9 cellular contexts compared by ENCODE assay signal in the genomic region with DNA sequence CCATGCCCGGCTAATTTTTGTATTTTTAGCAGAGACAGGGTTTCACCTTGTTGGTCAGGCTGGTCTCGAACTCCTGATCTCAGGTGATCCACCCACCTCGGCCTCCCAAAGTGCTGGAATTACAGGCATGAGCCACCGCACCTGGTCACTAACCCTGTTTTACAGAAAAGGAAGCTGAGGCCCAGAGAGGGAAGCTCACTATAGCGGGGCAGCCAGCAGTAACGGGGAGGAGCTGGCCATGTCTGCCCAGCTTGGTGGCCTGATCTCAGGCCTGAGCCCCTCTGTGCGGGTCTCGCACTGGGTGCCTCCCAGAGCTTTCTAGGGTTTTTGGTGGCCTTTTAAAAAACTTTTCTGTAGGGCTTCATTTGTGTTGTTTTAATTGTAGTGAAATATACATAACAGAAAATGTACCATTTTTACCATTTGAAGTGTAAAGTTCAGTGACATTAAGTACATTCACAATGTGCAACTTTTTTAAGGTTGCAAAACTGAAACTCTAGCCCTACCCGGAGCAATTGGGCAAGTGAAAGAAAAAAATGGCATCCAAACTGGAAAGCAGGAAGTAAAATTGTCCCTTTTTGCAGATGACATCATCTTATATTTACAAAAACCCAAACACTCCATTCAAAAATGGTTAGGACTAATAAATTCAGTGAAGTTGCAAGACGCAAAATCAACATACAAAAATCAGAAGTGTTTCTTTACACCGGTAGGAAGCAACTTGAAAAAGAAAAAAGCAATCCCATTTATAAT. TPM values are rescaled to one million over a fixed set of nuclear protein-coding genes. Genes with fewer than 3 reads are reported as not detected.
DNase-seq lines count a peak whose midpoint lies in the region; ATAC-seq, FAIRE-seq and TF ChIP-seq lines count a peak whose summit lies in the region.
"Had no signal": no experiment of that assay in that cellular context is flagged by ENCODE, and none has a peak within 500 bp of the region (broad histone marks: within the 10 kb centered on the region; RNA-seq: fewer than 3 reads in every experiment).

No MANE protein-coding gene starts in this region.

- H3K4me1 ChIP-seq in mammary epithelial cell (ENCODE audit: insufficient read depth, low read length) = peaks cover 2% of the 10 kb centered on the region
- peaks cover 15% of the 10 kb centered on the region for H3K4me1 ChIP-seq in endothelial cell of umbilical vein (ENCODE audit: control insufficient read depth, extremely low read depth, insufficient read depth, low read length)
- peaks cover 9 to 27% (median 13%) of the 10 kb centered on the region in 4 donors for H3K4me1 ChIP-seq in upper lobe of left lung

- intact Hi-C loops in MCF 10A (cut with micrococcal nuclease) (loop anchor here (2.0 to 5.0 kb wide), 2 partner anchors 49 to 187 kb away; no protein-coding TSS in a partner anchor), mammary epithelial cell (cut with micrococcal nuclease) (loop anchor here (1.0 kb wide), 2 partner anchors 48 to 189 kb away; no protein-coding TSS in a partner anchor), endothelial cell of umbilical vein (cut with micrococcal nuclease) (loop anchor here (1.0 kb wide), 1 partner anchor 189 kb away; no protein-coding TSS in a partner anchor)

- no peak for TF ChIP-seq POLR2A in endothelial cell of umbilical vein (IDR thresholded peaks at IDR 0.05; ENCODE audit: low read depth, low read length)
- no peak for TF ChIP-seq POLR2A in upper lobe of left lung (IDR thresholded peaks at IDR 0.05)

- peak overlapping the region; percentile 55 for H3K4me3 Mint-ChIP-seq in MCF 10A (ENCODE audit: unreplicated experiment)

- H3K9me3 ChIP-seq in mammary epithelial cell (replicated peaks; ENCODE audit: insufficient read depth, low read length) = peaks cover 11% of the 10 kb centered on the region
- peaks cover 6% of the 10 kb centered on the region for H3K9me3 ChIP-seq in endothelial cell of umbilical vein (replicated peaks; ENCODE audit: control insufficient read depth, insufficient read depth, low read length)
- peaks cover 0 to 13% (median 7%) of the 10 kb centered on the region in 4 donors for H3K9me3 ChIP-seq in upper lobe of left lung

- CTCF ChIA-PET in MCF 10A (lab: Yijun Ruan, JAX) (interaction anchor here (0.6 to 2.2 kb wide), 16 partner anchors 9 to 1896 kb away, joined by 3 to 13 read pairs (median 4); no protein-coding TSS in a partner anchor), mammary epithelial cell (lab: Charles Lee; ENCODE audit: low non-redundant PET) (no interaction called here), endothelial cell of umbilical vein (lab: Charles Lee) (interaction anchor here (0.7 to 5.1 kb wide), 13 partner anchors 8 to 189 kb away, joined by 3 to 31 read pairs (median 4); no protein-coding TSS in a partner anchor)

- H3K27me3 Mint-ChIP-seq in MCF 10A (ENCODE audit: insufficient read depth, unreplicated experiment) = no peaks in the 10 kb centered on the region

- H4K20me1 ChIP-seq in mammary epithelial cell (ENCODE audit: insufficient read depth, low read length) = no peaks in the 10 kb centered on the region
- H4K20me1 ChIP-seq in endothelial cell of umbilical vein (replicated peaks; ENCODE audit: control insufficient read depth, extremely low read depth, insufficient read depth, low read length) = no peaks in the 10 kb centered on the region

- BruUV-seq in MCF 10A (replicated peaks; lab: Mats Ljungman, UMichigan) = no TSS peak
- no TSS peak for BruUV-seq in mammary epithelial cell (replicated peaks; lab: Mats Ljungman, UMichigan)
- BruUV-seq in endothelial cell of umbilical vein (replicated peaks; lab: Mats Ljungman, UMichigan) = no TSS peak

- no peaks in the 10 kb centered on the region for H3K36me3 ChIP-seq in mammary epithelial cell (ENCODE audit: insufficient read depth, low read length)
- H3K36me3 ChIP-seq in endothelial cell of umbilical vein (ENCODE audit: control insufficient read depth in 2 of 2, extremely low read depth in 1 of 2, insufficient read depth in 2 of 2, low read length in 2 of 2) = no peaks in the 10 kb centered on the region
- no peaks in the 10 kb centered on the region for H3K36me3 ChIP-seq in upper lobe of left lung

- H3K4me1 Mint-ChIP-seq in MCF 10A (ENCODE audit: insufficient read depth, unreplicated experiment) = no peaks in the 10 kb centered on the region

- TF ChIP-seq CTCF in MCF 10A (IDR thresholded peaks at IDR 0.05; ENCODE audit: unreplicated experiment) (no peak), mammary epithelial cell (conservative IDR thresholded peaks at IDR 0.05 in 1 of 2, IDR thresholded peaks at IDR 0.05 in 1 of 2; ENCODE audit: extremely low read depth in 1 of 2, insufficient read depth in 1 of 2, low read depth in 1 of 2, low read length in 2 of 2) (no peak), endothelial cell of umbilical vein (IDR thresholded peaks at IDR 0.05; ENCODE audit: extremely low read depth in 1 of 2, insufficient read depth in 1 of 2, low read depth in 1 of 2, low read length in 2 of 2) (no peak), upper lobe of left lung (IDR thresholded peaks at IDR 0.05) (no peak), GM13977 (IDR thresholded peaks at IDR 0.05; ENCODE audit: extremely low read depth, insufficient read depth, missing control alignments) (no peak)

- no peak overlapping the region for H3K27ac Mint-ChIP-seq in MCF 10A (ENCODE audit: low read depth, unreplicated experiment)

- no peaks in the 10 kb centered on the region for H3K9me1 ChIP-seq in endothelial cell of umbilical vein (replicated peaks; ENCODE audit: control insufficient read depth, extremely low read depth, insufficient read depth, low read length)

- no peak overlapping the region for H3K9ac ChIP-seq in mammary epithelial cell (ENCODE audit: insufficient read depth, low read length)
- no peak overlapping the region for H3K9ac ChIP-seq in endothelial cell of umbilical vein (replicated peaks; ENCODE audit: extremely low read depth, insufficient read depth, low read length)

- POLR2A ChIA-PET in MCF 10A (lab: Yijun Ruan, JAX) (interaction anchor here (0.7 to 1.6 kb wide), 2 partner anchors 37 to 38 kb away, joined by 3 to 4 read pairs; no protein-coding TSS in a partner anchor), endothelial cell of umbilical vein (lab: Charles Lee) (no interaction called here)

- no peaks in the 10 kb centered on the region for H3K79me2 ChIP-seq in mammary epithelial cell (ENCODE audit: insufficient read depth, low read length)
- no peaks in the 10 kb centered on the region for H3K79me2 ChIP-seq in endothelial cell of umbilical vein (ENCODE audit: control insufficient read depth, insufficient read depth, low read length)

- H2AFZ ChIP-seq in mammary epithelial cell (ENCODE audit: low read depth, low read length) (no peak overlapping the region), endothelial cell of umbilical vein (ENCODE audit: low read depth, low read length) (peak overlapping the region; percentile 44)

- no peaks in the 10 kb centered on the region for H3K9me3 Mint-ChIP-seq in MCF 10A (ENCODE audit: unreplicated experiment)

- in situ Hi-C loops in mammary epithelial cell (cut with MboI; ENCODE audit: low sequenced_read_pairs in 2 of 2) (loop anchor here in 1 of 2 donors (10.0 kb wide), 1 partner anchor 187 kb away; no protein-coding TSS in a partner anchor), GM13977 (cut with MboI; ENCODE audit: low pct_unique_long_range_greater_than_20kb, low sequenced_read_pairs, unreplicated experiment) (no loop called here)

- H3K4me2 ChIP-seq in mammary epithelial cell (ENCODE audit: insufficient read depth, low read depth, low read length) = no peak overlapping the region
- no peak overlapping the region for H3K4me2 ChIP-seq in endothelial cell of umbilical vein (ENCODE audit: insufficient read depth, low read length)

- no peak overlapping the region for H3K4me3 ChIP-seq in mammary epithelial cell (replicated peaks in 1 of 3; ENCODE audit: insufficient read depth in 1 of 3, low read depth in 2 of 3, low read length in 3 of 3)
- no peak overlapping the region for H3K4me3 ChIP-seq in endothelial cell of umbilical vein (replicated peaks in 1 of 3; ENCODE audit: insufficient read depth in 1 of 3, low read depth in 1 of 3, low read length in 3 of 3)
- H3K4me3 ChIP-seq in upper lobe of left lung = peak overlapping the region in 2 of 4 donors; percentile 42 to 53

- ATAC-seq in upper lobe of left lung (ENCODE audit: low FRiP score in 2 of 2) = no peak
- no peak for ATAC-seq in GM18858 (IDR thresholded peaks at IDR 0.05; ENCODE audit: unreplicated experiment)

- FAIRE-seq in endothelial cell of umbilical vein (lab: Jason Lieb, UNC) = no peak

- no peaks in the 10 kb centered on the region for H3K36me3 Mint-ChIP-seq in MCF 10A (ENCODE audit: insufficient read depth, unreplicated experiment)

- dilution Hi-C loops in mammary epithelial cell (cut with HindIII; ENCODE audit: low sequenced_read_pairs) (loop anchor here (10.0 kb wide), 1 partner anchor 137 kb away; no protein-coding TSS in a partner anchor), endothelial cell of umbilical vein (cut with MboI; ENCODE audit: extremely low pct_ligation_motif_present, low sequenced_read_pairs) (no loop called here)

- H3K27me3 ChIP-seq in mammary epithelial cell (ENCODE audit: insufficient read depth, low read length) = no peaks in the 10 kb centered on the region
- no peaks in the 10 kb centered on the region for H3K27me3 ChIP-seq in endothelial cell of umbilical vein (ENCODE audit: control insufficient read depth in 2 of 2, insufficient read depth in 2 of 2, low read length in 2 of 2)
- H3K27me3 ChIP-seq in upper lobe of left lung = no peaks in the 10 kb centered on the region

- no peak for DNase-seq in MCF 10A (ENCODE audit: unreplicated experiment)
- DNase-seq in mammary epithelial cell = no peak
- DNase-seq in RPMI8226 = peak; percentile 43
- DNase-seq in endothelial cell of umbilical vein (ENCODE audit: low read depth, low spot score) = no peak
- DNase-seq in upper lobe of left lung = no peak
- DNase-seq in NCI-H1105 treated with DMSO at 0.1 percent for 48 hours (lab: John Stamatoyannopoulos, UW) = no peak
- no peak for DNase-seq in GM13977 (ENCODE audit: low spot score)

- no peak overlapping the region for H3K27ac ChIP-seq in mammary epithelial cell (ENCODE audit: insufficient read depth, low read depth, low read length)
- H3K27ac ChIP-seq in endothelial cell of umbilical vein (ENCODE audit: insufficient read depth, low read depth, low read length) = no peak overlapping the region
- peak overlapping the region; percentile 73 to 80 (median 78) for H3K27ac ChIP-seq in upper lobe of left lung

- WGBS in mammary epithelial cell (ENCODE audit: low coverage, missing lambda C conversion rate) = 85% methylated on average over 11 of the region's 11 CpGs
- WGBS in upper lobe of left lung, 2 donors = 56 to 61% methylated on average over 9 to 11 of the region's 11 CpGs

- TF ChIP-seq EP300 in upper lobe of left lung (IDR thresholded peaks at IDR 0.05) = no peak

RNA-seq across cellular contexts. Expression of a gene that starts 14.5 kb away (rescaled TPM):
- 0.22 TPM in 1 of 2 replicates, not detected in the other for total RNA-seq in MCF 10A (2022)
- 1 to 10 TPM in 1 of 2 donors, under 1 TPM in 1; under 0.01 to 1.1 TPM for total RNA-seq in mammary epithelial cell
- polyA plus RNA-seq in mammary epithelial cell = 0.48 TPM
- 4.4 TPM for polyA minus RNA-seq in mammary epithelial cell
- not detected in 2 replicates for total RNA-seq in endothelial cell of umbilical vein
- 0.06 and 0.29 TPM in 2 replicates for polyA plus RNA-seq in endothelial cell of umbilical vein
- 0.10 TPM in 1 of 2 replicates, not detected in the other for polyA plus RNA-seq in endothelial cell of umbilical vein (2011; cell fraction: cytosol; rRNA removed)
- polyA plus RNA-seq in endothelial cell of umbilical vein (2011; cell fraction: nucleus; rRNA removed) = 0.11 and 0.27 TPM in 2 replicates
- 0.11 and 0.40 TPM in 2 replicates for polyA plus RNA-seq in endothelial cell of umbilical vein (2012)
- polyA minus RNA-seq in endothelial cell of umbilical vein = 0.17 and 0.63 TPM in 2 replicates
- polyA minus RNA-seq in endothelial cell of umbilical vein (2011; cell fraction: cytosol; rRNA and poly(A)+ RNA removed) = not detected
- not detected in 2 replicates for polyA minus RNA-seq in endothelial cell of umbilical vein (2011; cell fraction: nucleus; rRNA and poly(A)+ RNA removed)
- 10 to 100 TPM; 16.7 to 71.2 (median 44.7) TPM for total RNA-seq in upper lobe of left lung
- total RNA-seq: epithelial cell of proximal tubule had no signal

RNA-seq across cellular contexts. Expression of a gene that starts 23.8 kb away (rescaled TPM):
- total RNA-seq in MCF 10A (2022) (42.4 and 52.6 TPM in 2 replicates), mammary epithelial cell (100 to 1,000 TPM in 1 of 2 donors, 10 to 100 TPM in 1; 13.2 to 119 TPM), endothelial cell of umbilical vein (111 and 122 TPM in 2 replicates), upper lobe of left lung (100 to 1,000 TPM in 1 of 6 donors, 10 to 100 TPM in 5; 22.1 to 126 (median 65.2) TPM)
- polyA plus RNA-seq in mammary epithelial cell (211 TPM), endothelial cell of umbilical vein (181 and 196 TPM in 2 replicates)
- polyA minus RNA-seq in mammary epithelial cell (272 TPM), endothelial cell of umbilical vein (92.2 and 107 TPM in 2 replicates)
- polyA plus RNA-seq in endothelial cell of umbilical vein (2011; cell fraction: cytosol; rRNA removed) = 128 and 131 TPM in 2 replicates
- polyA plus RNA-seq in endothelial cell of umbilical vein (2011; cell fraction: nucleus; rRNA removed) = 62.5 and 70.8 TPM in 2 replicates
- 122 and 165 TPM in 2 replicates for polyA plus RNA-seq in endothelial cell of umbilical vein (2012)
- polyA minus RNA-seq in endothelial cell of umbilical vein (2011; cell fraction: cytosol; rRNA and poly(A)+ RNA removed) = not detected
- polyA minus RNA-seq in endothelial cell of umbilical vein (2011; cell fraction: nucleus; rRNA and poly(A)+ RNA removed) = 21.8 and 27.2 TPM in 2 replicates

RNA-seq across cellular contexts. Expression of a gene that starts 55.6 kb away (rescaled TPM):
- total RNA-seq in MCF 10A (2022) (not detected in 2 replicates), mammary epithelial cell (not detected), endothelial cell of umbilical vein (not detected in 2 replicates), upper lobe of left lung (under 1 TPM in 2 of 6 donors, not detected in 4; 0.06 to 0.13 TPM)
- polyA plus RNA-seq in mammary epithelial cell (not detected), endothelial cell of umbilical vein (not detected in 2 replicates)
- polyA minus RNA-seq in mammary epithelial cell (not detected), endothelial cell of umbilical vein (not detected in 2 replicates)
- not detected in 2 replicates for polyA plus RNA-seq in endothelial cell of umbilical vein (2011; cell fraction: cytosol; rRNA removed)
- not detected in 2 replicates for polyA plus RNA-seq in endothelial cell of umbilical vein (2011; cell fraction: nucleus; rRNA removed)
- not detected in 2 replicates for polyA plus RNA-seq in endothelial cell of umbilical vein (2012)
- polyA minus RNA-seq in endothelial cell of umbilical vein (2011; cell fraction: cytosol; rRNA and poly(A)+ RNA removed) = not detected
- polyA minus RNA-seq in endothelial cell of umbilical vein (2011; cell fraction: nucleus; rRNA and poly(A)+ RNA removed) = not detected in 2 replicates
- total RNA-seq: epithelial cell of proximal tubule had no signal

Comparison
In these comparisons a context has a peak if more than half of its experiments do, and no peak if none do; other contexts are left out.
1. H3K27ac ChIP-seq: peak in upper lobe of left lung (4 of 4); none in mammary epithelial cell (single experiment) and endothelial cell of umbilical vein (single experiment).
2. RNA of a gene that starts 14.5 kb away (total RNA-seq): 16.7 to 71.2 TPM in upper lobe of left lung; under 0.01 to 1.1 TPM in mammary epithelial cell, not detected in endothelial cell of umbilical vein and 0.22 TPM in MCF 10A; every median in the first group is over 4 times any median in the second.